In genomic region chr5:38184627-38185026, GRCh38 we compare ENCODE assay signal across 30 cellular contexts.
"Had no signal": no experiment of that assay in that cellular context is flagged by ENCODE, and none has a peak within 500 bp of the region (broad histone marks: within the 10 kb centered on the region; RNA-seq: fewer than 3 reads in every experiment).

No MANE protein-coding gene starts in this region.

- FAIRE-seq: endometrium, endothelial cell of umbilical vein, frontal cortex had no signal

- H3K36me3 ChIP-seq: adrenal gland, ascending aorta, breast epithelium, cardiac muscle cell, colonic mucosa, esophagus squamous epithelium, heart left ventricle had no signal

- H3K4me1 ChIP-seq: adrenal gland, ascending aorta, breast epithelium, colonic mucosa, esophagus squamous epithelium, heart left ventricle had no signal

- DNase-seq: activated CD4-positive, alpha-beta T cell treated with anti-CD3 and anti-CD28 coated beads for 1 hour; activated CD4-positive, alpha-beta T cell treated with anti-CD3 and anti-CD28 coated beads for 4 hours; activated CD4-positive, alpha-beta T cell treated with anti-CD3 and anti-CD28 coated beads, Interleukin-2, amount 10 ng/mL, durations not matched to agents 7 days and 5 days; activated CD4-positive, alpha-beta T cell treated with anti-CD3 and anti-CD28 coated beads, Interleukin-2, amount 50 U/mL, for 4 hours; activated CD8-positive, alpha-beta memory T cell treated with anti-CD3 and anti-CD28 coated beads for 24 hours; activated CD8-positive, alpha-beta T cell treated with anti-CD3 and anti-CD28 coated beads for 36 hours; activated effector memory CD4-positive, alpha-beta T cell treated with Interleukin-2 at 50 U/mL for 16 hours; activated gamma-delta T cell treated with Interleukin-2 at 50 U/mL for 16 hours; activated naive CD4-positive, alpha-beta T cell treated with anti-CD3 and anti-CD28 coated beads, Interleukin-2, amount 50 U/mL, for 16 hours; activated naive CD4-positive, alpha-beta T cell treated with Interleukin-2 at 50 U/mL for 16 hours; activated T-cell treated with anti-CD3 and anti-CD28 coated beads, Interleukin-2, amount 50 U/mL, for 4 hours; adrenal gland; central memory CD4-positive, alpha-beta T cell; cerebellar nuclear complex; colonic mucosa; effector CD8-positive, alpha-beta T cell; esophagus squamous epithelium; foreskin fibroblast; glutamatergic neuron; heart left ventricle; T-helper 2 cell had no signal

- H3K27me3 ChIP-seq: adrenal gland, ascending aorta, breast epithelium, cardiac muscle cell, colonic mucosa, esophagus squamous epithelium had no signal

- H3K4me3 ChIP-seq: adrenal gland, ascending aorta, breast epithelium, cardiac muscle cell, colonic mucosa, esophagus squamous epithelium, heart left ventricle had no signal

- H3K9me3 ChIP-seq: adrenal gland, ascending aorta, breast epithelium, colonic mucosa, esophagus squamous epithelium, heart left ventricle had no signal

- H3K27ac ChIP-seq: adrenal gland, ascending aorta, breast epithelium, cardiac muscle cell, colonic mucosa, epithelial cell of prostate, esophagus squamous epithelium, heart left ventricle had no signal

- ATAC-seq: activated CD8-positive, alpha-beta T cell treated with anti-CD3 and anti-CD28 coated beads for 36 hours; activated T-cell treated with anti-CD3 and anti-CD28 coated beads, Interleukin-2, amount 50 U/mL, for 4 hours; activated T-helper 17 cell treated with anti-CD3 and anti-CD28 coated beads, Interleukin-2, amount 50 U/mL, for 72 hours; heart left ventricle; WTC11 had no signal
